19 cellular contexts compared by ENCODE assay signal in the genomic region with DNA sequence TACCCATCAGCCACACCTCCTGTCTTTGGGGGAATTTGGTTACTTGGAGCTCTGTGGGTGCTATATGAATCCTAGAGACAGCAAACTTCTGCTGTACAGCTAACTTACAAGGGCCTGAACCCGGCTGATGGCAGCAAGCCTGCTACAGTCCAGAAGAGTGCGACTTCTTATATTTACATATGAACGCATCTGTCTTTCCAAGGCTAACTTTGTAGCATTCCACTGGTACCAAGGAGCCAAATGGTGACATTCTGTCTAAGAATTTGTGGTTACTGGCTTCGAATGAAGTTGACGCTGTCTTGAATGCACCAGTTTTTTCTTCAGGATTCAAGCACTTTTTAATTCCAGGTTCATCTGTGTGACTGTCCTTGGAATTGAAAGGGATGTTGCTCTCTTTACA. TPM values are rescaled to one million over a fixed set of nuclear protein-coding genes. Genes with fewer than 3 reads are reported as not detected.
A peak's percentile ranks its signal among the peaks of the same experiment; 100 is the strongest.
DNase-seq lines count a peak whose midpoint lies in the region; ATAC-seq and TF ChIP-seq lines count a peak whose summit lies in the region.
"Had no signal": no experiment of that assay in that cellular context is flagged by ENCODE, and none has a peak within 500 bp of the region (broad histone marks: within the 10 kb centered on the region; RNA-seq: fewer than 3 reads in every experiment).

No MANE protein-coding gene starts in this region.

- TF ChIP-seq CTCF in GM23338 (conservative IDR thresholded peaks at IDR 0.05; ENCODE audit: low read depth in 2 of 2) (no peak), astrocyte of the cerebellum (IDR thresholded peaks at IDR 0.05; ENCODE audit: low read depth, low read length, missing control alignments) (no peak), vagina (IDR thresholded peaks at IDR 0.05) (no peak)

- H3K4me3 Mint-ChIP-seq in GM23338: no peak overlapping the region
- H3K4me3 Mint-ChIP-seq in activated CD4-positive, alpha-beta T cell treated with anti-CD3 and anti-CD28 coated beads, Interleukin-2, amount 10 ng/mL, durations not matched to agents 24 days and 14 days: no peak overlapping the region
- H3K4me3 Mint-ChIP-seq: activated B cell treated with CpG ODN at 0.5 μM for 24 hours had no signal

- DNase-seq in A172 (ENCODE audit: low spot score) (peak; percentile 86), GM23338 (ENCODE audit: low spot score) (no peak), astrocyte of the cerebellum (ENCODE audit: low read depth) (peak; percentile 88), kidney glomerular epithelial cell (lab: John Stamatoyannopoulos, UW) (peak; percentile 23), NCI-H1092 treated with DMSO at 0.1 percent for 48 hours (lab: John Stamatoyannopoulos, UW) (no peak), vagina (ENCODE audit: extremely low spot score in 2 of 2) (no peak)
- no peak for DNase-seq in activated CD4-positive, alpha-beta T cell treated with anti-CD3 and anti-CD28 coated beads, Interleukin-2, amount 10 ng/mL, durations not matched to agents 24 days and 14 days
- DNase-seq: activated B cell treated with CpG ODN at 0.5 μM for 24 hours; activated gamma-delta T cell treated with Interleukin-2 at 50 U/mL for 16 hours; central memory CD4-positive, alpha-beta T cell; head of caudate nucleus; kidney; NCI-H2029; NCI-H526 treated with DMSO at 0.1 percent for 48 hours; PC-3; SW 1271 had no signal

- H3K9me3 Mint-ChIP-seq in GM23338: no peaks in the 10 kb centered on the region
- no peaks in the 10 kb centered on the region for H3K9me3 Mint-ChIP-seq in activated CD4-positive, alpha-beta T cell treated with anti-CD3 and anti-CD28 coated beads, Interleukin-2, amount 10 ng/mL, durations not matched to agents 24 days and 14 days
- H3K9me3 Mint-ChIP-seq: activated B cell treated with CpG ODN at 0.5 μM for 24 hours had no signal

- no peaks in the 10 kb centered on the region for H3K27me3 Mint-ChIP-seq in GM23338 (ENCODE audit: insufficient read depth, low read depth, poor library complexity)
- no peaks in the 10 kb centered on the region for H3K27me3 Mint-ChIP-seq in activated CD4-positive, alpha-beta T cell treated with anti-CD3 and anti-CD28 coated beads, Interleukin-2, amount 10 ng/mL, durations not matched to agents 24 days and 14 days
- H3K27me3 Mint-ChIP-seq: activated B cell treated with CpG ODN at 0.5 μM for 24 hours had no signal

- H3K9me2 ChIP-seq in GM23338 (ENCODE audit: insufficient read depth): no peaks in the 10 kb centered on the region; the same call in 1 of the 2 replicates

- peaks cover 65% of the 10 kb centered on the region for H3K36me3 Mint-ChIP-seq in GM23338 (ENCODE audit: low read depth)
- peaks cover 51% of the 10 kb centered on the region for H3K36me3 Mint-ChIP-seq in activated CD4-positive, alpha-beta T cell treated with anti-CD3 and anti-CD28 coated beads, Interleukin-2, amount 10 ng/mL, durations not matched to agents 24 days and 14 days (ENCODE audit: low read depth)

- H3K4me3 ChIP-seq in GM23338 (no peak overlapping the region), astrocyte of the cerebellum (ENCODE audit: low read depth, low read length) (no peak overlapping the region), vagina (no peak overlapping the region)
- H3K4me3 ChIP-seq: A549 had no signal

- peaks cover 19% of the 10 kb centered on the region for H3K79me2 ChIP-seq in GM23338 (replicated peaks; ENCODE audit: insufficient read depth)
- H3K79me2 ChIP-seq: parathyroid adenoma had no signal

- in situ Hi-C loops in astrocyte of the cerebellum (cut with HindIII; ENCODE audit: low sequenced_read_pairs): no loop called here

- H3K36me3 ChIP-seq in GM23338 (ENCODE audit: insufficient read depth) (peaks cover 5% of the 10 kb centered on the region; the same call in 1 of the 2 replicates), vagina (peaks cover 4 to 45% of the 10 kb centered on the region in 2 donors)

- no peaks in the 10 kb centered on the region for H3F3A ChIP-seq in GM23338 (replicated peaks; ENCODE audit: low read depth)

- H3K27ac Mint-ChIP-seq in GM23338: no peak overlapping the region
- H3K27ac Mint-ChIP-seq in activated CD4-positive, alpha-beta T cell treated with anti-CD3 and anti-CD28 coated beads, Interleukin-2, amount 10 ng/mL, durations not matched to agents 24 days and 14 days: no peak overlapping the region
- H3K27ac Mint-ChIP-seq: activated B cell treated with CpG ODN at 0.5 μM for 24 hours had no signal

- no peaks in the 10 kb centered on the region for H3K9me3 ChIP-seq in vagina
- H3K9me3 ChIP-seq: A549 had no signal

- intact Hi-C loops in activated CD4-positive, alpha-beta T cell treated with anti-CD3 and anti-CD28 coated beads, Interleukin-2, amount 10 ng/mL, durations not matched to agents 24 days and 14 days (cut with micrococcal nuclease): no loop called here
- intact Hi-C loops in vagina (cut with DNase I): no loop called here

- no peak for ATAC-seq in GM23338
- ATAC-seq in GM19023 (IDR thresholded peaks at IDR 0.05; ENCODE audit: unreplicated experiment): no peak
- ATAC-seq: A549, PC-3 had no signal

- H4K20me1 ChIP-seq in GM23338 (replicated peaks; ENCODE audit: insufficient read depth): 0 out of 2 replicates have a peak, but pooled peaks cover 3% of the 10 kb centered on the region

- H2AFZ ChIP-seq in GM23338: no peak overlapping the region
- H2AFZ ChIP-seq: parathyroid adenoma had no signal

- no peak overlapping the region for H3K4me2 ChIP-seq in GM23338
- H3K4me2 ChIP-seq: A549 had no signal

- H3K4me1 ChIP-seq in GM23338 (ENCODE audit: insufficient read depth) (peaks cover 32% of the 10 kb centered on the region), vagina (peaks cover 6% of the 10 kb centered on the region)
- H3K4me1 ChIP-seq: A549, parathyroid adenoma had no signal

- no peak for TF ChIP-seq POLR2A in vagina (IDR thresholded peaks at IDR 0.05)

- H3K4me1 Mint-ChIP-seq in GM23338: peaks cover 31% of the 10 kb centered on the region
- H3K4me1 Mint-ChIP-seq in activated CD4-positive, alpha-beta T cell treated with anti-CD3 and anti-CD28 coated beads, Interleukin-2, amount 10 ng/mL, durations not matched to agents 24 days and 14 days: peaks cover 24% of the 10 kb centered on the region
- H3K4me1 Mint-ChIP-seq: activated B cell treated with CpG ODN at 0.5 μM for 24 hours had no signal

- H3K27me3 ChIP-seq in GM23338 (ENCODE audit: insufficient read depth) (no peaks in the 10 kb centered on the region), vagina (no peaks in the 10 kb centered on the region)

- H3K27ac ChIP-seq in GM23338 (ENCODE audit: low read depth) (peak overlapping the region; percentile 7; the same call in 1 of the 2 replicates), vagina (no peak overlapping the region)
- H3K27ac ChIP-seq: A549, parathyroid adenoma had no signal

TF ChIP-seq in GM23338, 12 proteins besides CTCF, POLR2A, EP300 and RAD21 (continues in another document):
- TF ChIP-seq EZH2 (IDR thresholded peaks at IDR 0.05; ENCODE audit: low read depth, unreplicated experiment): no peak

RNA-seq across cellular contexts. Expression of gene THUMPD2, which starts 42.5 kb away (rescaled TPM):
- 15.9 and 18.2 TPM in 2 replicates for total RNA-seq in A172 (2014; rRNA removed; shearing (Covaris generic))
- total RNA-seq in GM23338 (2014; rRNA removed; shearing (Covaris generic)): 16.1 and 19.5 TPM in 2 replicates
- polyA plus RNA-seq in GM23338 (2016; fragmentation: Nextera tagmentation; extraction: Ambion mirVana): 20.3 and 25.1 TPM in 2 replicates
- total RNA-seq in activated CD4-positive, alpha-beta T cell treated with anti-CD3 and anti-CD28 coated beads, Interleukin-2, amount 10 ng/mL, durations not matched to agents 24 days and 14 days: 19.2 and 20.5 TPM in 2 replicates
- 10.3 TPM for total RNA-seq in vagina

Comparison
In these comparisons a context has a peak if more than half of its experiments do, and no peak if none do; other contexts are left out.
1. DNase-seq: peak in A172 (single experiment), astrocyte of the cerebellum (single experiment) and kidney glomerular epithelial cell (single experiment); none in GM23338 (single experiment), activated CD4-positive, alpha-beta T cell treated with anti-CD3 and anti-CD28 coated beads, Interleukin-2, amount 10 ng/mL, durations not matched to agents 24 days and 14 days (single experiment), NCI-H1092 treated with DMSO at 0.1 percent for 48 hours (single experiment) and vagina (0 of 2).